In genomic region chr1:43350976-43351375, GRCh38 we compare ENCODE assay signal across 18 cellular contexts. TPM values are rescaled to one million over a fixed set of nuclear protein-coding genes. Genes with fewer than 3 reads are reported as not detected.
DNase-seq lines count a peak whose midpoint lies in the region; ATAC-seq and TF ChIP-seq lines count a peak whose summit lies in the region.
"Had no signal": no experiment of that assay in that cellular context is flagged by ENCODE, and none has a peak within 500 bp of the region (broad histone marks: within the 10 kb centered on the region; RNA-seq: fewer than 3 reads in every experiment).

No MANE protein-coding gene starts in this region.

- ATAC-seq in activated T-cell treated with anti-CD3 and anti-CD28 coated beads, Interleukin-2, amount 50 U/mL, for 72 hours (replicated peaks in 1 of 2), result no peak
- ATAC-seq in activated T-cell treated with anti-CD3 and anti-CD28 coated beads, Interleukin-2, amount 50 U/mL, for 4 hours, result no peak
- ATAC-seq in activated T-helper 17 cell treated with anti-CD3 and anti-CD28 coated beads, Interleukin-2, amount 50 U/mL, for 72 hours (replicated peaks), result no peak
- no peak for ATAC-seq in memory B cell (ENCODE audit: low read depth)
- ATAC-seq: Right ventricle myocardium inferior had no signal

- H3K27me3 Mint-ChIP-seq in activated T-cell treated with anti-CD3 and anti-CD28 coated beads, Interleukin-2, amount 50 U/mL, for 72 hours (ENCODE audit: low read depth), result no peaks in the 10 kb centered on the region
- no peaks in the 10 kb centered on the region for H3K27me3 Mint-ChIP-seq in activated T-cell treated with anti-CD3 and anti-CD28 coated beads, Interleukin-2, amount 50 U/mL, for 4 hours (ENCODE audit: low read depth)
- H3K27me3 Mint-ChIP-seq in activated T-helper 17 cell treated with anti-CD3 and anti-CD28 coated beads, Interleukin-2, amount 50 U/mL, for 72 hours, result no peaks in the 10 kb centered on the region
- H3K27me3 Mint-ChIP-seq in memory B cell (no peaks in the 10 kb centered on the region), type B pancreatic cell (peaks cover 4% of the 10 kb centered on the region)

- TF ChIP-seq CTCF in type B pancreatic cell (conservative IDR thresholded peaks at IDR 0.05) (no peak), RWPE1 (conservative IDR thresholded peaks at IDR 0.05; ENCODE audit: low read depth) (no peak)

- H3K4me1 Mint-ChIP-seq in activated T-cell treated with anti-CD3 and anti-CD28 coated beads, Interleukin-2, amount 50 U/mL, for 72 hours (ENCODE audit: low read depth), result peaks cover 5% of the 10 kb centered on the region
- peaks cover 6% of the 10 kb centered on the region for H3K4me1 Mint-ChIP-seq in activated T-cell treated with anti-CD3 and anti-CD28 coated beads, Interleukin-2, amount 50 U/mL, for 4 hours (ENCODE audit: low read depth)
- H3K4me1 Mint-ChIP-seq in activated T-helper 17 cell treated with anti-CD3 and anti-CD28 coated beads, Interleukin-2, amount 50 U/mL, for 72 hours, result peaks cover 7% of the 10 kb centered on the region
- H3K4me1 Mint-ChIP-seq in memory B cell (peaks cover 7% of the 10 kb centered on the region), type B pancreatic cell (ENCODE audit: unreplicated experiment) (peaks cover 7% of the 10 kb centered on the region)

- DNase-seq in activated T-cell treated with anti-CD3 and anti-CD28 coated beads, Interleukin-2, amount 50 U/mL, for 72 hours, result no peak
- no peak for DNase-seq in activated T-cell treated with anti-CD3 and anti-CD28 coated beads, Interleukin-2, amount 50 U/mL, for 4 hours
- DNase-seq in memory B cell (ENCODE audit: low spot score in 2 of 2) (no peak), type B pancreatic cell (ENCODE audit: extremely low spot score, unreplicated experiment) (no peak), RWPE1 (ENCODE audit: low spot score) (no peak), SW 1271 (lab: John Stamatoyannopoulos, UW) (no peak), NCI-H69 (lab: John Stamatoyannopoulos, UW) (no peak)
- DNase-seq: DMS153, GDM1, MM.1S, NCI-H1092, NCI-H2081 treated with DMSO at 0.1 percent for 48 hours, NCI-H446 treated with DMSO at 0.1 percent for 48 hours, Peyer's patch had no signal

- CTCF ChIA-PET in RWPE1 (lab: Yijun Ruan, JAX), result no interaction called here

- H3K4me3 Mint-ChIP-seq in activated T-cell treated with anti-CD3 and anti-CD28 coated beads, Interleukin-2, amount 50 U/mL, for 72 hours, result no peak overlapping the region
- no peak overlapping the region for H3K4me3 Mint-ChIP-seq in activated T-cell treated with anti-CD3 and anti-CD28 coated beads, Interleukin-2, amount 50 U/mL, for 4 hours
- no peak overlapping the region for H3K4me3 Mint-ChIP-seq in activated T-helper 17 cell treated with anti-CD3 and anti-CD28 coated beads, Interleukin-2, amount 50 U/mL, for 72 hours
- H3K4me3 Mint-ChIP-seq in memory B cell (no peak overlapping the region), type B pancreatic cell (no peak overlapping the region)
- H3K4me3 Mint-ChIP-seq: CD14-positive monocyte had no signal

- POLR2A ChIA-PET in RWPE1 (lab: Yijun Ruan, JAX; ENCODE audit: low non-redundant PET), result no interaction called here

- H3K27ac Mint-ChIP-seq in activated T-cell treated with anti-CD3 and anti-CD28 coated beads, Interleukin-2, amount 50 U/mL, for 72 hours, result peak overlapping the region; percentile 11
- H3K27ac Mint-ChIP-seq in activated T-helper 17 cell treated with anti-CD3 and anti-CD28 coated beads, Interleukin-2, amount 50 U/mL, for 72 hours, result peak overlapping the region; percentile 39
- H3K27ac Mint-ChIP-seq in memory B cell (peak overlapping the region; percentile 60), type B pancreatic cell (peak overlapping the region; percentile 6)

- H3K9me3 Mint-ChIP-seq in activated T-cell treated with anti-CD3 and anti-CD28 coated beads, Interleukin-2, amount 50 U/mL, for 72 hours, result no peaks in the 10 kb centered on the region
- no peaks in the 10 kb centered on the region for H3K9me3 Mint-ChIP-seq in activated T-cell treated with anti-CD3 and anti-CD28 coated beads, Interleukin-2, amount 50 U/mL, for 4 hours
- H3K9me3 Mint-ChIP-seq in activated T-helper 17 cell treated with anti-CD3 and anti-CD28 coated beads, Interleukin-2, amount 50 U/mL, for 72 hours, result no peaks in the 10 kb centered on the region
- H3K9me3 Mint-ChIP-seq in memory B cell (no peaks in the 10 kb centered on the region), type B pancreatic cell (no peaks in the 10 kb centered on the region)
- H3K9me3 Mint-ChIP-seq: CD14-positive monocyte had no signal

- no peak overlapping the region; the same call in 1 of the 2 replicates for H3K27ac ChIP-seq in RWPE1

- H3K36me3 Mint-ChIP-seq in activated T-cell treated with anti-CD3 and anti-CD28 coated beads, Interleukin-2, amount 50 U/mL, for 72 hours (ENCODE audit: insufficient read depth in 2 of 2), result no peaks in the 10 kb centered on the region
- no peaks in the 10 kb centered on the region for H3K36me3 Mint-ChIP-seq in activated T-cell treated with anti-CD3 and anti-CD28 coated beads, Interleukin-2, amount 50 U/mL, for 4 hours (ENCODE audit: insufficient read depth)
- no peaks in the 10 kb centered on the region for H3K36me3 Mint-ChIP-seq in activated T-helper 17 cell treated with anti-CD3 and anti-CD28 coated beads, Interleukin-2, amount 50 U/mL, for 72 hours (ENCODE audit: low read depth)
- H3K36me3 Mint-ChIP-seq in memory B cell, result peaks cover 2% of the 10 kb centered on the region
- no peaks in the 10 kb centered on the region for H3K36me3 Mint-ChIP-seq in type B pancreatic cell

RNA-seq across cellular contexts. Expression of gene CDC20, which starts 7.8 kb away (rescaled TPM):
- total RNA-seq in activated T-cell treated with anti-CD3 and anti-CD28 coated beads, Interleukin-2, amount 50 U/mL, for 72 hours, result 100 to 1,000 TPM; 108 to 163 TPM
- total RNA-seq in activated T-cell treated with anti-CD3 and anti-CD28 coated beads, Interleukin-2, amount 50 U/mL, for 4 hours, result 10 to 100 TPM; 47.3 to 70.1 (median 60.3) TPM
- 100 to 1,000 TPM; 127 to 199 TPM for total RNA-seq in activated T-helper 17 cell treated with anti-CD3 and anti-CD28 coated beads, Interleukin-2, amount 50 U/mL, for 72 hours
- total RNA-seq in type B pancreatic cell (ENCODE audit: low replicate concordance), result 33.9 and 114 TPM in 2 replicates

RNA-seq across cellular contexts. Expression of gene MPL, which starts 13.4 kb away (rescaled TPM):
- not detected for total RNA-seq in activated T-cell treated with anti-CD3 and anti-CD28 coated beads, Interleukin-2, amount 50 U/mL, for 72 hours
- not detected for total RNA-seq in activated T-cell treated with anti-CD3 and anti-CD28 coated beads, Interleukin-2, amount 50 U/mL, for 4 hours
- total RNA-seq in activated T-helper 17 cell treated with anti-CD3 and anti-CD28 coated beads, Interleukin-2, amount 50 U/mL, for 72 hours, result not detected
- not detected in 2 replicates for total RNA-seq in type B pancreatic cell (ENCODE audit: low replicate concordance)
- total RNA-seq: LHCN-M2, Peyer's patch had no signal

RNA-seq across cellular contexts. Expression of gene ELOVL1, which starts 16.8 kb away (rescaled TPM):
- 10 to 100 TPM; 58.4 to 75.7 TPM for total RNA-seq in activated T-cell treated with anti-CD3 and anti-CD28 coated beads, Interleukin-2, amount 50 U/mL, for 72 hours
- 10 to 100 TPM; 91.4 to 99.8 (median 92.8) TPM for total RNA-seq in activated T-cell treated with anti-CD3 and anti-CD28 coated beads, Interleukin-2, amount 50 U/mL, for 4 hours
- total RNA-seq in activated T-helper 17 cell treated with anti-CD3 and anti-CD28 coated beads, Interleukin-2, amount 50 U/mL, for 72 hours, result 10 to 100 TPM; 53.4 to 73.7 TPM
- total RNA-seq in type B pancreatic cell (ENCODE audit: low replicate concordance), result 52.2 and 124 TPM in 2 replicates

RNA-seq across cellular contexts. Expression of gene MED8, which starts 38.6 kb away (rescaled TPM):
- 10 to 100 TPM; 64.2 to 71.1 TPM for total RNA-seq in activated T-cell treated with anti-CD3 and anti-CD28 coated beads, Interleukin-2, amount 50 U/mL, for 72 hours
- total RNA-seq in activated T-cell treated with anti-CD3 and anti-CD28 coated beads, Interleukin-2, amount 50 U/mL, for 4 hours, result 10 to 100 TPM; 49.8 to 59.1 (median 50.4) TPM
- 10 to 100 TPM; 34.1 to 39.4 TPM for total RNA-seq in activated T-helper 17 cell treated with anti-CD3 and anti-CD28 coated beads, Interleukin-2, amount 50 U/mL, for 72 hours
- total RNA-seq in type B pancreatic cell (ENCODE audit: low replicate concordance), result 37.2 and 48.1 TPM in 2 replicates

RNA-seq across cellular contexts. Expression of gene SZT2, which starts 38.7 kb away (rescaled TPM):
- total RNA-seq in activated T-cell treated with anti-CD3 and anti-CD28 coated beads, Interleukin-2, amount 50 U/mL, for 72 hours, result 10 to 100 TPM; 51.4 to 51.6 TPM
- 10 to 100 TPM; 37.1 to 44.2 (median 39.5) TPM for total RNA-seq in activated T-cell treated with anti-CD3 and anti-CD28 coated beads, Interleukin-2, amount 50 U/mL, for 4 hours
- 10 to 100 TPM; 53.4 to 59.3 TPM for total RNA-seq in activated T-helper 17 cell treated with anti-CD3 and anti-CD28 coated beads, Interleukin-2, amount 50 U/mL, for 72 hours
- 45.8 and 65.7 TPM in 2 replicates for total RNA-seq in type B pancreatic cell (ENCODE audit: low replicate concordance)

Comparison
In these comparisons a context has a peak if more than half of its experiments do, and no peak if none do; other contexts are left out.
1. H3K27ac Mint-ChIP-seq: peak in every context shown above with its lines; median percentile 60 in memory B cell; 39 in activated T-helper 17 cell treated with anti-CD3 and anti-CD28 coated beads, Interleukin-2, amount 50 U/mL, for 72 hours; 11 in activated T-cell treated with anti-CD3 and anti-CD28 coated beads, Interleukin-2, amount 50 U/mL, for 72 hours; 6 in type B pancreatic cell.